ENCODE assay signal across 8 cellular contexts in the genomic region with DNA sequence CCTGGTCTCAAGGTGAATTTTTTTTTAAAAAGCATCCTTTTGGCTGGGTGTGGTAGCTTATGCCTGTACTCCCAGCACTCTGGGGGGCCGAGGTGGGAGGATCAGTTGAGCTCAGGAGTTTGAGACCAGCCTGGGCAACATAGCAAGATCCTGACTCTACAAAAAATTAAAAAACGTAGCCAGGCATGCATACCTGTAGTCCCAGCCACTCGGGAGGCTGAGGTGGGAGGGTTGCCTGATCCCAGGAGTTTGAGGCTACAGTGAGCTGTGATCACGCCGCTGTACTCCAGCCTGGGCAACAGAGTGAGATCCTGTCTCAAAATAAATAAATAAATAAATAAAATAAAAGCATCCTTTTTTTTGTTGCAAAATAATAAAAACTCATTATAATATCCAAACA. TPM values are rescaled to one million over a fixed set of nuclear protein-coding genes. Genes with fewer than 3 reads are reported as not detected.
"Had no signal": no experiment of that assay in that cellular context is flagged by ENCODE, and none has a peak within 500 bp of the region (broad histone marks: within the 10 kb centered on the region; RNA-seq: fewer than 3 reads in every experiment).

No MANE protein-coding gene starts in this region.

- H3K9ac ChIP-seq: KMS-11 had no signal

- H3K4me2 ChIP-seq: KMS-11 had no signal

- H3K27ac Mint-ChIP-seq: IgD-negative memory B cell had no signal

- H3K4me1 Mint-ChIP-seq: IgD-negative memory B cell had no signal

- H3K27ac ChIP-seq: HL-60, KMS-11 had no signal

- ATAC-seq: HepG2 had no signal

- FAIRE-seq: HepG2, HTR-8/SVneo had no signal

- H3K36me3 Mint-ChIP-seq: IgD-negative memory B cell had no signal

- H3K4me3 Mint-ChIP-seq: IgD-negative memory B cell had no signal

- DNase-seq: IMR-90, KBM-7, KG1 had no signal

RNA-seq across cellular contexts. Expression of a gene that starts 12.4 kb away (rescaled TPM):
- polyA plus RNA-seq: IgD-negative memory B cell had no signal
